ENCODE assay signal across 22 cellular contexts in genomic region chr6:132570221-132570777, GRCh38. TPM values are rescaled to one million over a fixed set of nuclear protein-coding genes. Genes with fewer than 3 reads are reported as not detected.
"Had no signal": no experiment of that assay in that cellular context is flagged by ENCODE, and none has a peak within 500 bp of the region (broad histone marks: within the 10 kb centered on the region; RNA-seq: fewer than 3 reads in every experiment).

TSS of gene TAAR6 (plus strand) at chr6:132570322. CDS start at chr6:132570322, 0 bp downstream.

- H3K36me3 Mint-ChIP-seq: activated naive CD8-positive, alpha-beta T cell treated with anti-CD3 and anti-CD28 coated beads, Interleukin-2, amount 10 ng/mL, durations not matched to agents 7 days and 5 days; naive B cell; type B pancreatic cell had no signal

- H3K27me3 Mint-ChIP-seq: type B pancreatic cell had no signal

- H3K27ac ChIP-seq: suprapubic skin had no signal

- H3K9me3 Mint-ChIP-seq: activated naive CD8-positive, alpha-beta T cell treated with anti-CD3 and anti-CD28 coated beads, Interleukin-2, amount 10 ng/mL, durations not matched to agents 7 days and 5 days; naive B cell; type B pancreatic cell had no signal

- ATAC-seq: left cardiac atrium, right cardiac atrium, SK-N-SH treated with all-trans-retinoic acid at 6 μM for 48 hours had no signal

- H3K27ac Mint-ChIP-seq: activated naive CD8-positive, alpha-beta T cell treated with anti-CD3 and anti-CD28 coated beads, Interleukin-2, amount 10 ng/mL, durations not matched to agents 7 days and 5 days; naive B cell; type B pancreatic cell had no signal

- DNase-seq: activated CD4-positive, alpha-beta T cell treated with anti-CD3 and anti-CD28 coated beads, Interleukin-2, amount 50 U/mL, for 4 hours; activated CD4-positive, CD25-positive, alpha-beta regulatory T cell treated with anti-CD3 and anti-CD28 coated beads, Interleukin-2, amount 50 U/mL, for 72 hours; activated naive CD4-positive, alpha-beta T cell; activated naive CD8-positive, alpha-beta T cell treated with anti-CD3 and anti-CD28 coated beads, Interleukin-2, amount 10 ng/mL, durations not matched to agents 7 days and 5 days; activated T-cell treated with anti-CD3 and anti-CD28 coated beads for 4 hours; left cardiac atrium; naive B cell; right cardiac atrium; small intestine; stimulated activated CD4-positive, alpha-beta T cell treated with anti-CD3 and anti-CD28 coated beads, Interleukin-4, amount 100 ng/mL, for 24 hours; stimulated activated CD8-positive, alpha-beta memory T cell treated with anti-CD3 and anti-CD28 coated beads, Interleukin-4, amount 100 ng/mL, for 48 hours; stimulated activated naive CD4-positive, alpha-beta T cell treated with Interleukin-2 at 50 U/mL for 16 hours; T-helper 1 cell; T1000 had no signal

- FAIRE-seq: astrocyte, small intestine had no signal

- H3K4me3 ChIP-seq: lung, suprapubic skin had no signal

- H3K4me1 Mint-ChIP-seq: activated naive CD8-positive, alpha-beta T cell treated with anti-CD3 and anti-CD28 coated beads, Interleukin-2, amount 10 ng/mL, durations not matched to agents 7 days and 5 days; naive B cell had no signal

- H3K4me1 ChIP-seq: suprapubic skin had no signal

- H3K4me3 Mint-ChIP-seq: activated naive CD8-positive, alpha-beta T cell treated with anti-CD3 and anti-CD28 coated beads, Interleukin-2, amount 10 ng/mL, durations not matched to agents 7 days and 5 days; naive B cell; type B pancreatic cell had no signal

- H3K36me3 ChIP-seq: suprapubic skin had no signal

RNA-seq across cellular contexts. Expression of gene TAAR6, which starts in this region (rescaled TPM):
- total RNA-seq: activated naive CD8-positive, alpha-beta T cell treated with anti-CD3 and anti-CD28 coated beads, Interleukin-2, amount 10 ng/mL, durations not matched to agents 7 days and 5 days; astrocyte; left cardiac atrium; lung; mononuclear cell; posterior vena cava; right cardiac atrium; suprapubic skin had no signal
- polyA plus RNA-seq: esophagus, lung, right cardiac atrium, small intestine had no signal
